18 cellular contexts compared by ENCODE assay signal in genomic region chr5:147017191-147017590, GRCh38.
DNase-seq lines count a peak whose midpoint lies in the region; ATAC-seq and TF ChIP-seq lines count a peak whose summit lies in the region.
"Had no signal": no experiment of that assay in that cellular context is flagged by ENCODE, and none has a peak within 500 bp of the region (broad histone marks: within the 10 kb centered on the region; RNA-seq: fewer than 3 reads in every experiment).

No MANE protein-coding gene starts in this region.

- no peak overlapping the region for H3K18ac ChIP-seq in mesendoderm (ENCODE audit: low read length)

- H3K36me3 ChIP-seq in endodermal cell (ENCODE audit: control insufficient read depth, insufficient read depth, low read length) (no peaks in the 10 kb centered on the region), mesendoderm (ENCODE audit: control insufficient read depth, insufficient read depth, low read length) (no peaks in the 10 kb centered on the region)
- H3K36me3 ChIP-seq: BE2C, SJCRH30 had no signal

- no peak overlapping the region for H4K5ac ChIP-seq in mesendoderm (ENCODE audit: low read length)

- H3K27ac ChIP-seq in endodermal cell (ENCODE audit: low read depth, low read length) (no peak overlapping the region), mesendoderm (ENCODE audit: low read depth, low read length) (no peak overlapping the region), substantia nigra (ENCODE audit: low read depth, low read length, poor library complexity, severe bottlenecking) (peak overlapping the region; percentile 30)
- H3K27ac ChIP-seq: A549, SJCRH30 had no signal

- no peak overlapping the region for H3K23ac ChIP-seq in mesendoderm (ENCODE audit: low read length)

- H3K36me3 Mint-ChIP-seq in endodermal cell (ENCODE audit: low read depth) = no peaks in the 10 kb centered on the region
- no peaks in the 10 kb centered on the region for H3K36me3 Mint-ChIP-seq in activated CD8-positive, alpha-beta memory T cell treated with anti-CD3 and anti-CD28 coated beads, Interleukin-2, amount 10 ng/mL, durations not matched to agents 7 days and 5 days
- no peaks in the 10 kb centered on the region for H3K36me3 Mint-ChIP-seq in stimulated activated memory B cell treated with anti-CD40 and anti-IgM and Interleukin-4, amounts not matched to agents 10 μg/mL and 1 μg/mL and 100 μg/mL, for 72 hours

- peaks cover 8% of the 10 kb centered on the region for H3K9me3 Mint-ChIP-seq in endodermal cell
- H3K9me3 Mint-ChIP-seq in activated CD8-positive, alpha-beta memory T cell treated with anti-CD3 and anti-CD28 coated beads, Interleukin-2, amount 10 ng/mL, durations not matched to agents 7 days and 5 days (ENCODE audit: low read depth) = no peaks in the 10 kb centered on the region
- no peaks in the 10 kb centered on the region for H3K9me3 Mint-ChIP-seq in stimulated activated memory B cell treated with anti-CD40 and anti-IgM and Interleukin-4, amounts not matched to agents 10 μg/mL and 1 μg/mL and 100 μg/mL, for 72 hours

- peaks cover 5% of the 10 kb centered on the region for H3K4me1 Mint-ChIP-seq in endodermal cell
- no peaks in the 10 kb centered on the region for H3K4me1 Mint-ChIP-seq in activated CD8-positive, alpha-beta memory T cell treated with anti-CD3 and anti-CD28 coated beads, Interleukin-2, amount 10 ng/mL, durations not matched to agents 7 days and 5 days
- no peaks in the 10 kb centered on the region for H3K4me1 Mint-ChIP-seq in stimulated activated memory B cell treated with anti-CD40 and anti-IgM and Interleukin-4, amounts not matched to agents 10 μg/mL and 1 μg/mL and 100 μg/mL, for 72 hours

- H3K9me3 ChIP-seq in endodermal cell (ENCODE audit: control insufficient read depth, low read length) = peaks cover 6% of the 10 kb centered on the region
- H3K9me3 ChIP-seq: A549, BE2C, SJCRH30 had no signal

- no peak overlapping the region for H3K4me3 Mint-ChIP-seq in endodermal cell
- H3K4me3 Mint-ChIP-seq in activated CD8-positive, alpha-beta memory T cell treated with anti-CD3 and anti-CD28 coated beads, Interleukin-2, amount 10 ng/mL, durations not matched to agents 7 days and 5 days = no peak overlapping the region
- no peak overlapping the region for H3K4me3 Mint-ChIP-seq in stimulated activated memory B cell treated with anti-CD40 and anti-IgM and Interleukin-4, amounts not matched to agents 10 μg/mL and 1 μg/mL and 100 μg/mL, for 72 hours

- CTCF ChIA-PET in activated CD8-positive, alpha-beta memory T cell treated with anti-CD3 and anti-CD28 coated beads, Interleukin-2, amount 10 ng/mL, durations not matched to agents 7 days and 5 days (lab: Charles Lee) = no interaction called here

- no peak for ATAC-seq in activated CD8-positive, alpha-beta memory T cell treated with anti-CD3 and anti-CD28 coated beads, Interleukin-2, amount 10 ng/mL, durations not matched to agents 7 days and 5 days
- no peak for ATAC-seq in stimulated activated memory B cell treated with anti-CD40 and anti-IgM and Interleukin-4, amounts not matched to agents 10 μg/mL and 1 μg/mL and 100 μg/mL, for 72 hours
- ATAC-seq: A549, HCT116 had no signal

- WGBS in endodermal cell (ENCODE audit: insufficient coverage in 1 of 2, insufficient read length in 1 of 2), 2 experiments = 62 to 67% methylated on average over 3 of the region's 3 CpGs
- no CpG with 5 or more reads among the region's 3 CpGs for WGBS in mesendoderm (ENCODE audit: extremely low coverage, insufficient coverage, low lambda C conversion rate)

- H3K79me1 ChIP-seq in mesendoderm (ENCODE audit: low read length) = no peaks in the 10 kb centered on the region

- H3K4me1 ChIP-seq in endodermal cell (ENCODE audit: control insufficient read depth, insufficient read depth, low read length) (peaks cover 9% of the 10 kb centered on the region), mesendoderm (ENCODE audit: control insufficient read depth, low read depth, low read length) (no peaks in the 10 kb centered on the region)
- H3K4me1 ChIP-seq: A549, SJCRH30 had no signal

- no peak overlapping the region for H2AK5ac ChIP-seq in mesendoderm (ENCODE audit: low read length)

- H3K27ac Mint-ChIP-seq in endodermal cell = no peak overlapping the region
- H3K27ac Mint-ChIP-seq in activated CD8-positive, alpha-beta memory T cell treated with anti-CD3 and anti-CD28 coated beads, Interleukin-2, amount 10 ng/mL, durations not matched to agents 7 days and 5 days = no peak overlapping the region
- no peak overlapping the region for H3K27ac Mint-ChIP-seq in stimulated activated memory B cell treated with anti-CD40 and anti-IgM and Interleukin-4, amounts not matched to agents 10 μg/mL and 1 μg/mL and 100 μg/mL, for 72 hours

- H3K27me3 ChIP-seq in endodermal cell (ENCODE audit: control insufficient read depth, insufficient read depth, low read length, poor library complexity, severe bottlenecking) = no peaks in the 10 kb centered on the region
- H3K27me3 ChIP-seq in mesendoderm (ENCODE audit: insufficient read depth, low read length, poor library complexity) = no peaks in the 10 kb centered on the region
- H3K27me3 ChIP-seq: BE2C, SJCRH30 had no signal

- H4K8ac ChIP-seq in mesendoderm (ENCODE audit: low read depth, low read length) = no peak overlapping the region

- H3K79me2 ChIP-seq in mesendoderm (ENCODE audit: control insufficient read depth, insufficient read depth, low read length) = no peaks in the 10 kb centered on the region

- H3K27me3 Mint-ChIP-seq in endodermal cell (ENCODE audit: insufficient read depth) = no peaks in the 10 kb centered on the region
- peaks cover 15% of the 10 kb centered on the region for H3K27me3 Mint-ChIP-seq in activated CD8-positive, alpha-beta memory T cell treated with anti-CD3 and anti-CD28 coated beads, Interleukin-2, amount 10 ng/mL, durations not matched to agents 7 days and 5 days
- no peaks in the 10 kb centered on the region for H3K27me3 Mint-ChIP-seq in stimulated activated memory B cell treated with anti-CD40 and anti-IgM and Interleukin-4, amounts not matched to agents 10 μg/mL and 1 μg/mL and 100 μg/mL, for 72 hours

- H2BK5ac ChIP-seq in mesendoderm (ENCODE audit: low read length) = no peak overlapping the region

- DNase-seq in OCI-M1 (lab: John Stamatoyannopoulos, UW) (peak; percentile 5), endodermal cell (no peak), mesendoderm (peak; percentile 6), substantia nigra (lab: John Stamatoyannopoulos, UW) (no peak)
- no peak for DNase-seq in activated CD8-positive, alpha-beta memory T cell treated with anti-CD3 and anti-CD28 coated beads, Interleukin-2, amount 10 ng/mL, durations not matched to agents 7 days and 5 days
- DNase-seq in stimulated activated naive CD4-positive, alpha-beta T cell (lab: John Stamatoyannopoulos, UW) = no peak
- DNase-seq: BE2C, GOT3, KG1, NCI-H1105 treated with DMSO at 0.1 percent for 48 hours, NCI-H2029 treated with DMSO at 0.1 percent for 48 hours, NCI-H2171, NCI-H524 treated with DMSO at 0.1 percent for 48 hours, NCI-H82, SJCRH30 had no signal

- no peak for TF ChIP-seq CTCF in endodermal cell (conservative IDR thresholded peaks at IDR 0.05)

- no peak overlapping the region for H2BK15ac ChIP-seq in mesendoderm (replicated peaks; ENCODE audit: low read depth)

- H3K4ac ChIP-seq in mesendoderm (ENCODE audit: low read depth, low read length) = no peak overlapping the region

- H3K4me2 ChIP-seq in mesendoderm (ENCODE audit: low read length) = no peak overlapping the region
- H3K4me2 ChIP-seq: A549 had no signal

- H3K4me3 ChIP-seq in endodermal cell (ENCODE audit: low read length) = peak overlapping the region; percentile 19
- H3K4me3 ChIP-seq in mesendoderm (ENCODE audit: low read length) = no peak overlapping the region
- H3K4me3 ChIP-seq: A549, SJCRH30 had no signal

- peak overlapping the region; percentile 24 for H3K9ac ChIP-seq in endodermal cell (ENCODE audit: extremely low read depth, low read length, poor library complexity, severe bottlenecking)
- H3K9ac ChIP-seq in mesendoderm (ENCODE audit: low read length) = no peak overlapping the region

- H3K56ac ChIP-seq in mesendoderm (ENCODE audit: low read length) = no peak overlapping the region

- no peak overlapping the region for H2BK120ac ChIP-seq in mesendoderm (ENCODE audit: low read depth, low read length)

Comparison
In these comparisons a context has a peak if more than half of its experiments do, and no peak if none do; other contexts are left out.
1. DNase-seq: peak in OCI-M1 (single experiment) and mesendoderm (single experiment); none in endodermal cell (single experiment), substantia nigra (0 of 49), activated CD8-positive, alpha-beta memory T cell treated with anti-CD3 and anti-CD28 coated beads, Interleukin-2, amount 10 ng/mL, durations not matched to agents 7 days and 5 days (single experiment) and stimulated activated naive CD4-positive, alpha-beta T cell (0 of 6).